Comparison of ENCODE assay signal across 8 cellular contexts in the genomic region with DNA sequence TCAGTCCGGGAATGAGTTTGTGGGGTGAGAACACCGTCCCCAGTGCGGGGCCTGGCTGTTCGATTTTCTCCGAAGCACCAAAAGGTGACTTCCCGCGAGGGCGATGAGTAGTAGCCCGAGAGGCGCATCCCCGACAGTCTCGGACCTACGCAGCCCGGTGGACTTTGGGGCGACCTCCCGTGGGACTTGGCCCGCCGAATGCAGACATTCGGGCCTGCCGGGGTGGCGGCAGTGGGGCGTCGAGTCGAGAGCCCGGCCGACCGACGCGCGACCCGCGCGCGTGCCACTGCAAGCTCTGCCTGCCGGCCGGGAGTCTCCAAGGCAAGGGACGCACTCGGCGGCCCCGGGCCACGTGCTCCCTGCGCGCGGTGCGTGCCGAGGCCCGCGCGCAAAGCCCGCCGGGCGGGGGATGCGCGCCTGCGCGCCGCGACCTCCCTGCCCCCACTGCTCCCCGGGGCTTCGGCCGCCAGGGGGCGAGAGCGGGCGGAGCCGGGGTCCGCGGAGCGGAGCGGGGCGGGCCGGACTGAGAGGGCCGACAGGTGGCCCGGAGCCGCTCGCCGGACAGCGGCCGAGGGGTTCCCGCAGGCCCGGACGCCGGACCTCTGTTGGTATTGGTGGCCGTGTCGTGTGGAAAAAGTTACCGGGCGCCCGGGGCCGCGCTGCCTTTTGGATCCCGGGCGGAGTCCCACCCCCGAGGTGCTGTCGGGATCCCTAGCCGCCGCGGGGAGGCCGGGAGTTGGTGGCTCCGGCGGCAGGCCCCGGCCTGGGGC. TPM values are rescaled to one million over a fixed set of nuclear protein-coding genes. Genes with fewer than 3 reads are reported as not detected.
DNase-seq lines count a peak whose midpoint lies in the region; ATAC-seq and TF ChIP-seq lines count a peak whose summit lies in the region.

No MANE protein-coding gene starts in this region.

- peak; percentile 19 for ATAC-seq in GM19351 (IDR thresholded peaks at IDR 0.05; ENCODE audit: unreplicated experiment)
- peak; percentile 22 to 27 (median 24) for ATAC-seq in T-cell (replicated peaks in 1 of 4)
- ATAC-seq in left ventricle myocardium superior, result peak; percentile 39
- ATAC-seq in upper lobe of left lung (ENCODE audit: low FRiP score in 2 of 2), result peak; percentile 23 to 60

- peak overlapping the region; percentile 98 for H3K27ac ChIP-seq in KOPT-K1 (ENCODE audit: low read depth, low read length, poor library complexity, severe bottlenecking)
- H3K27ac ChIP-seq in upper lobe of left lung, result peak overlapping the region; percentile 100

- TF ChIP-seq CTCF in progenitor cell of endocrine pancreas (IDR thresholded peaks at IDR 0.05; ENCODE audit: unreplicated experiment) (peak; percentile 88), upper lobe of left lung (IDR thresholded peaks at IDR 0.05) (peak; percentile 97 to 100 (median 100))

- TF ChIP-seq POLR2A in upper lobe of left lung (IDR thresholded peaks at IDR 0.05), result peak in 3 of 4 donors; percentile 70 to 90 (median 85)

- WGBS in upper lobe of left lung, 2 donors, result 0 to 2% methylated on average over 27 to 32 of the region's 100 CpGs

- H3K4me1 Mint-ChIP-seq in T-cell (peaks cover 39 to 44% (median 43%) of the 10 kb centered on the region in 3 donors), progenitor cell of endocrine pancreas (ENCODE audit: low read depth) (peaks cover 19% of the 10 kb centered on the region)

- H3K36me3 ChIP-seq in KOPT-K1 (ENCODE audit: insufficient read depth, low read length), result peaks cover 55% of the 10 kb centered on the region
- H3K36me3 ChIP-seq in upper lobe of left lung, result peaks cover 5 to 22% (median 11%) of the 10 kb centered on the region in 4 donors

- TF ChIP-seq EP300 in upper lobe of left lung (IDR thresholded peaks at IDR 0.05), result no peak

- intact Hi-C loops in left ventricle myocardium superior (cut with micrococcal nuclease), result no loop called here

- peak overlapping the region; percentile 60 to 98 (median 82) for H3K4me3 ChIP-seq in upper lobe of left lung

- peaks cover 32 to 65% (median 39%) of the 10 kb centered on the region in 4 donors for H3K4me1 ChIP-seq in upper lobe of left lung

- no peaks in the 10 kb centered on the region for H3K27me3 ChIP-seq in upper lobe of left lung

- H3K9me3 ChIP-seq in KOPT-K1 (ENCODE audit: insufficient read depth, low read length, poor library complexity, severe bottlenecking) (no peaks in the 10 kb centered on the region), upper lobe of left lung (no peaks in the 10 kb centered on the region)

- H3K27me3 Mint-ChIP-seq in T-cell (no peaks in the 10 kb centered on the region), progenitor cell of endocrine pancreas (no peaks in the 10 kb centered on the region)

- peak; percentile 95 for DNase-seq in CD1c-positive myeloid dendritic cell (ENCODE audit: extremely low spot score)
- DNase-seq in T-cell, result peak; percentile 61 to 90 (median 78)
- peak; percentile 75 for DNase-seq in amniotic epithelial cell (ENCODE audit: low read depth)
- DNase-seq in left ventricle myocardium superior, result peak; percentile 92
- peak; percentile 94 for DNase-seq in progenitor cell of endocrine pancreas (ENCODE audit: low spot score, unreplicated experiment)
- peak; percentile 84 to 99 for DNase-seq in upper lobe of left lung

- no peaks in the 10 kb centered on the region for H3K9me3 Mint-ChIP-seq in T-cell
- no peaks in the 10 kb centered on the region for H3K9me3 Mint-ChIP-seq in progenitor cell of endocrine pancreas (ENCODE audit: low read depth)

- POLR2A ChIA-PET in T-cell (lab: Charles Lee), result no interaction called here

- H3K4me3 Mint-ChIP-seq in T-cell (peak overlapping the region; percentile 88 to 92 (median 89)), progenitor cell of endocrine pancreas (ENCODE audit: low read depth) (peak overlapping the region; percentile 89)

- H3K36me3 Mint-ChIP-seq in T-cell, result peaks cover 20% of the 10 kb centered on the region
- H3K36me3 Mint-ChIP-seq in progenitor cell of endocrine pancreas (ENCODE audit: insufficient read depth), result peaks cover 21% of the 10 kb centered on the region

- H3K27ac Mint-ChIP-seq in T-cell, result peak overlapping the region; percentile 89 to 91
- peak overlapping the region; percentile 97 for H3K27ac Mint-ChIP-seq in progenitor cell of endocrine pancreas

- CTCF ChIA-PET in T-cell (lab: Charles Lee), result no interaction called here

RNA-seq across cellular contexts. Expression of gene PTMA, which starts 1.8 kb away (rescaled TPM):
- total RNA-seq in T-cell (1,000 to 10,000 TPM; 1,067 to 1,378 (median 1,149) TPM), left ventricle myocardium superior (207 TPM), progenitor cell of endocrine pancreas (1,066 and 1,116 TPM in 2 replicates), upper lobe of left lung (100 to 1,000 TPM; 344 to 896 (median 663) TPM)

Comparison
In these comparisons a context has a peak if more than half of its experiments do, and no peak if none do; other contexts are left out.
1. Peak in every context shown above with its lines: DNase-seq, ATAC-seq, H3K4me3 ChIP-seq and H3K27ac ChIP-seq.